Comparison of ENCODE assay signal across 8 cellular contexts in the genomic region with DNA sequence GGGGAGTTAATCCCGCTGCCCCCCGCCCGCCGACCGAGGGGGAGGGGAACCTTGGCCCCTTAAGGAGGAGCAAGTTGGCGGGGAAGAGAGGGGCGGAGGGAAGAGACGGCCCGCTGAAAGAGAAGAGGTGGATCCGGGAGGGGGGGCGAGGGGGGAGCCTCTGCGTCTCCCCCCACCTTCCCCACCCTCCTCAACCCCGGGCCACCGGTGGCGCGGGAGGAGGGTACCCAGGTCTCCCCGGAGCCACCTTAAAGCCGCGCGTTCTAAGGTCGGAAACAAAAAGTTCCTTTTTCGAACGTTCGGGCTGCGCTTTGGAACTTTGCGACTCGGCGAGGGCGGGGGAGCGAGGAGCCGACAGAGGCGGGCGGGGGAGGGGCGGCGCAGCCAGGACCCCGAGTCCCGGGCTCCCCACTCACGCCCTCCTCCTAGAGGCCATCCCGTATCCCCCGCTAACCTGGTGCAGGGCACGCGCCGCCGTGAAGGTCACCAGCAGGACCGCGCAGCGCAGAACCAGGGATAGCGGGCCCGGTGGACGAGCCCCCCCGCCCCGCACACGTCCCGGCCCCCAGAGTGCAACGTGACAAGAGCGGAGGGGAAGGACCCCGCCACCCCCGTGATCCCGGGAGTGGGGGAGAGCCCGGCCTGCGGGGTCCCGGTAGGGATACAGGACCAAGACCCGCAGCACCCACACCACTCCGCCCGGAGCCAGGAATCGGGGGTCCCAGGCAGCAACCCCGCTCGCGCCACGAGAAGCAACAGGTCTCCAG. TPM values are rescaled to one million over a fixed set of nuclear protein-coding genes. Genes with fewer than 3 reads are reported as not detected.
A peak's percentile ranks its signal among the peaks of the same experiment; 100 is the strongest.
DNase-seq lines count a peak whose midpoint lies in the region; ATAC-seq and TF ChIP-seq lines count a peak whose summit lies in the region.

No MANE protein-coding gene starts in this region.

- H3K4me1 ChIP-seq in cardiac muscle cell (ENCODE audit: low read depth) (peaks cover 34% of the 10 kb centered on the region), parathyroid adenoma (peaks cover 17% of the 10 kb centered on the region), tibial nerve (peaks cover 0 to 56% (median 36%) of the 10 kb centered on the region in 4 donors)

- peak overlapping the region; percentile 86 for H3K9ac ChIP-seq in parathyroid adenoma

- no peaks in the 10 kb centered on the region for H3K9me3 Mint-ChIP-seq in activated naive CD4-positive, alpha-beta T cell treated with anti-CD3 and anti-CD28 coated beads, Interleukin-2, amount 50 U/mL, for 24 hours

- peaks cover 2% of the 10 kb centered on the region for H3K79me2 ChIP-seq in parathyroid adenoma

- TF ChIP-seq CTCF in GM10248 (IDR thresholded peaks at IDR 0.05; ENCODE audit: control extremely low read depth, extremely low read depth, low read depth, missing control alignments) (no peak), cardiac muscle cell (IDR thresholded peaks at IDR 0.05; ENCODE audit: low read depth, low read length) (no peak), parathyroid adenoma (IDR thresholded peaks at IDR 0.05) (no peak), tibial nerve (IDR thresholded peaks at IDR 0.05) (peak in 2 of 5 experiments; percentile 27 to 34)

- TF ChIP-seq EP300 in tibial nerve (IDR thresholded peaks at IDR 0.05): peak; percentile 58 to 77

- peaks cover 34% of the 10 kb centered on the region for H3K4me1 Mint-ChIP-seq in activated naive CD4-positive, alpha-beta T cell treated with anti-CD3 and anti-CD28 coated beads, Interleukin-2, amount 50 U/mL, for 24 hours

- POLR2A ChIA-PET in GM10248 (lab: Yijun Ruan, JAX): no interaction called here

- peak; percentile 33 for ATAC-seq in HG03280 (IDR thresholded peaks at IDR 0.05; ENCODE audit: unreplicated experiment)

- peak overlapping the region; percentile 77 for H2AFZ ChIP-seq in parathyroid adenoma

- H3K27me3 ChIP-seq in cardiac muscle cell (no peaks in the 10 kb centered on the region), parathyroid adenoma (ENCODE audit: control insufficient read depth, insufficient read depth, low read length) (no peaks in the 10 kb centered on the region), tibial nerve (no peaks in the 10 kb centered on the region)

- H3K27me3 Mint-ChIP-seq in activated naive CD4-positive, alpha-beta T cell treated with anti-CD3 and anti-CD28 coated beads, Interleukin-2, amount 50 U/mL, for 24 hours: no peaks in the 10 kb centered on the region

- DNase-seq in GM10248 (ENCODE audit: extremely low spot score) (peak; percentile 64), SK-N-DZ (ENCODE audit: low spot score) (peak; percentile 56), cardiac muscle cell (ENCODE audit: low read depth in 1 of 2, low spot score in 1 of 2) (peak; percentile 66 to 89), tibial nerve (ENCODE audit: low spot score in 2 of 2) (peak; percentile 58 to 79), NCI-H2029 (lab: John Stamatoyannopoulos, UW) (no peak)

- peak overlapping the region; percentile 83 for H3K4me2 ChIP-seq in parathyroid adenoma (ENCODE audit: low read length)

- TF ChIP-seq POLR2A in tibial nerve (IDR thresholded peaks at IDR 0.05): peak; percentile 17 to 23

- H3K36me3 ChIP-seq in cardiac muscle cell (no peaks in the 10 kb centered on the region), parathyroid adenoma (ENCODE audit: control insufficient read depth, insufficient read depth, low read length) (no peaks in the 10 kb centered on the region), tibial nerve (peaks cover 0 to 13% (median 0%) of the 10 kb centered on the region in 3 donors)

- peak overlapping the region; percentile 95 for H3K27ac ChIP-seq in cardiac muscle cell
- peak overlapping the region; percentile 95 for H3K27ac ChIP-seq in parathyroid adenoma
- peak overlapping the region; percentile 98 to 100 (median 100) for H3K27ac ChIP-seq in tibial nerve

- WGBS in tibial nerve, 2 donors: 0 to 1% methylated on average over 33 to 62 of the region's 70 CpGs

- peak overlapping the region; percentile 67 for H3K4me3 Mint-ChIP-seq in activated naive CD4-positive, alpha-beta T cell treated with anti-CD3 and anti-CD28 coated beads, Interleukin-2, amount 50 U/mL, for 24 hours

- H3K27ac Mint-ChIP-seq in activated naive CD4-positive, alpha-beta T cell treated with anti-CD3 and anti-CD28 coated beads, Interleukin-2, amount 50 U/mL, for 24 hours: peak overlapping the region; percentile 80

- H3K9me3 ChIP-seq in cardiac muscle cell (ENCODE audit: low read depth): no peaks in the 10 kb centered on the region
- H3K9me3 ChIP-seq in parathyroid adenoma (ENCODE audit: control insufficient read depth, low read length): no peaks in the 10 kb centered on the region
- H3K9me3 ChIP-seq in tibial nerve: no peaks in the 10 kb centered on the region

- H3K36me3 Mint-ChIP-seq in activated naive CD4-positive, alpha-beta T cell treated with anti-CD3 and anti-CD28 coated beads, Interleukin-2, amount 50 U/mL, for 24 hours: peaks cover 5% of the 10 kb centered on the region

- CTCF ChIA-PET in GM10248 (lab: Yijun Ruan, JAX): no interaction called here

- H3K4me3 ChIP-seq in cardiac muscle cell (peak overlapping the region; percentile 96), parathyroid adenoma (ENCODE audit: low read depth, low read length) (peak overlapping the region; percentile 98), tibial nerve (peak overlapping the region; percentile 88 to 99 (median 96))

RNA-seq across cellular contexts. Expression of gene ERF, which starts 0.7 kb away (rescaled TPM):
- 30.2 and 33.4 TPM in 2 replicates for polyA plus RNA-seq in SK-N-DZ (2014; cell fraction: cytosol; rRNA removed)
- polyA plus RNA-seq in SK-N-DZ (2014; cell fraction: nucleus; rRNA removed): 69.8 and 78.5 TPM in 2 replicates
- total RNA-seq in cardiac muscle cell (97.6 and 108 TPM in 2 replicates), tibial nerve (10 to 100 TPM; 30.4 to 42.6 (median 35.1) TPM)
- polyA plus RNA-seq in cardiac muscle cell: 25.1 and 25.4 TPM in 2 replicates

RNA-seq across cellular contexts. Expression of gene GSK3A, which starts 11.9 kb away (rescaled TPM):
- polyA plus RNA-seq in SK-N-DZ (2014; cell fraction: cytosol; rRNA removed): 39.7 and 55.9 TPM in 2 replicates
- polyA plus RNA-seq in SK-N-DZ (2014; cell fraction: nucleus; rRNA removed): 26.7 and 35.8 TPM in 2 replicates
- total RNA-seq in cardiac muscle cell (28.0 and 33.2 TPM in 2 replicates), tibial nerve (10 to 100 TPM; 24.7 to 34.5 (median 28.3) TPM)
- polyA plus RNA-seq in cardiac muscle cell: 35.3 and 40.2 TPM in 2 replicates

RNA-seq across cellular contexts. Expression of gene CIC, which starts 14.8 kb away (rescaled TPM):
- 14.2 and 17.4 TPM in 2 replicates for polyA plus RNA-seq in SK-N-DZ (2014; cell fraction: cytosol; rRNA removed)
- polyA plus RNA-seq in SK-N-DZ (2014; cell fraction: nucleus; rRNA removed): 35.7 and 42.1 TPM in 2 replicates
- total RNA-seq in cardiac muscle cell (55.5 and 62.9 TPM in 2 replicates), tibial nerve (10 to 100 TPM; 27.0 to 74.1 (median 41.3) TPM)
- polyA plus RNA-seq in cardiac muscle cell: 18.1 and 18.7 TPM in 2 replicates

RNA-seq across cellular contexts. Expression of gene ZNF526, which starts 34.2 kb away (rescaled TPM):
- 7.7 and 9.3 TPM in 2 replicates for polyA plus RNA-seq in SK-N-DZ (2014; cell fraction: cytosol; rRNA removed)
- 5.6 and 6.5 TPM in 2 replicates for polyA plus RNA-seq in SK-N-DZ (2014; cell fraction: nucleus; rRNA removed)
- total RNA-seq in cardiac muscle cell: 8.8 and 13.0 TPM in 2 replicates
- 9.2 and 10.1 TPM in 2 replicates for polyA plus RNA-seq in cardiac muscle cell
- 1 to 10 TPM; 4.3 to 6.3 (median 6.3) TPM for total RNA-seq in tibial nerve

RNA-seq across cellular contexts. Expression of gene DEDD2, which starts 36.8 kb away (rescaled TPM):
- polyA plus RNA-seq in SK-N-DZ (2014; cell fraction: cytosol; rRNA removed): 50.8 and 59.3 TPM in 2 replicates
- 44.6 and 50.5 TPM in 2 replicates for polyA plus RNA-seq in SK-N-DZ (2014; cell fraction: nucleus; rRNA removed)
- total RNA-seq in cardiac muscle cell: 69.7 and 71.6 TPM in 2 replicates
- 46.0 and 58.2 TPM in 2 replicates for polyA plus RNA-seq in cardiac muscle cell
- 10 to 100 TPM; 33.9 to 56.2 (median 40.3) TPM for total RNA-seq in tibial nerve
